In the genomic region with DNA sequence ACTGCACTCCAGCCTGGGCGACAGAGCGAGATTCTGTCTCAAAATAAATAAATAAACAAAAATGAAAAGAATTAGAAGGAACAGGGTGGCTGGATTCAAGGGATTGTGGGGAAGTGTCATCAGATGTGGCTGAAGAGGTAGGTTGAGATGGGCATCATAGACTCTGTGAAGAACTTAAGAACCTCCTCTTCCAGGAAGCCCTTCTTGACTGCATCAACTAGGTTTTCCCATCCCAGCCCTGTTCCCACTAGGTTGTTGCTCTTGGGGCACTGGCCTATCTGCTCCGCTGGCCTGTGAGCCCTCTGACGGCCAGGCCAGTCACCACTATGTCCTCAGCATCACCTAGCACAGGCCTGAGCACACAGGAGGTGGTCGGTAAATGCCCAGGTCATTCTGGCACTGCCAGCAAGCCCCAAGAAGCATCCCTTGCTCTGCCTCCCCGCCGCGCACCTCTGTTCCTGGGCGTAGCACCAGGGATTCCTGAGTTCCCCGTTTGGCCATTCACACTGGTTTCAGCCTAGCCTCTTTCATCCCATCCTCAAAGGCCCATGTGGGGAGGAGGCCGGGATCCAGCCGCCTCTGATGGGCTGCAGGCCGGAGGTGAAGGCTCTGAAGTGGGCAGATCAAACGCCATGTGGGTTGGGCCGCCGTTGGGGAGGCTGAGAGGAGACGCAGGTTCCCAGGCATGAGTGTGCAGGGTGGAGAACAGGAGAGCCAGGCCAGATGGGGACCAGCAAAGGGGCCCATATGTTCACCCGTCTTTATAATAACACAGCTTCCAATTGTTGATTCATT, we compare ENCODE assay signal across 1 cellular context.
TF ChIP-seq lines count a peak whose summit lies in the region.

No MANE protein-coding gene starts in this region.

TF ChIP-seq in K562, 482 proteins besides CTCF, POLR2A, EP300 and RAD21:
- TF ChIP-seq BCOR (IDR thresholded peaks at IDR 0.05), result 0 out of 2 replicates have a peak, but pooled peaks have one; percentile 33
- no peak for TF ChIP-seq SIRT6 (IDR thresholded peaks at IDR 0.05; ENCODE audit: low read depth, low read length)
- TF ChIP-seq RBM25 (IDR thresholded peaks at IDR 0.05; ENCODE audit: low read depth, low read length, severe bottlenecking), result peak; percentile 68
- peak; percentile 96 for TF ChIP-seq ZFP36 (IDR thresholded peaks at IDR 0.05; ENCODE audit: low read depth, low read length, partially characterized antibody)
TF ChIP-seq in K562: peak in this region for 3.
